In the genomic region with DNA sequence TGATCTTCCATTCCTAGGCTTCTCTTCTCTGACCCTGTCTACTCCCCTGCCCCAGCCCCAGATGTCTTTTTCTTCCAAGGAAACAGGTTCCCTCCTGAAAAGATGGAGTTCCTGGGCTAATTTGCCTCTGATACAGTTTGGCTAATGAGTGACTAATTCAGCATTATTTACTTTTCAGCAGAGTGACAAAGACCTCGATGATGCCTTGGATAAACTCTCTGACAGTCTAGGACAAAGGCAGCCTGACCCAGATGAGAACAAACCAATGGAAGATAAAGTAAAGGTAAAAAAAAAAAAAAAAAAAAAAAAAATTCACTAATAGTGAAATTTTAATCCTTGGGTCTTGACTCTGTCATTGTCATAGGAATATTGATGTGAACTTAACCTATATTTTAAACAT, we compare ENCODE assay signal across 29 cellular contexts. TPM values are rescaled to one million over a fixed set of nuclear protein-coding genes. Genes with fewer than 3 reads are reported as not detected.
DNase-seq lines count a peak whose midpoint lies in the region; ATAC-seq, FAIRE-seq and TF ChIP-seq lines count a peak whose summit lies in the region.
"Had no signal": no experiment of that assay in that cellular context is flagged by ENCODE, and none has a peak within 500 bp of the region (broad histone marks: within the 10 kb centered on the region; RNA-seq: fewer than 3 reads in every experiment).

No MANE protein-coding gene starts in this region.

- H3K36me3 Mint-ChIP-seq in CD4-positive, alpha-beta memory T cell, result peaks cover 38 to 75% of the 10 kb centered on the region in 2 donors
- peaks cover 10% of the 10 kb centered on the region for H3K36me3 Mint-ChIP-seq in endodermal cell (ENCODE audit: low read depth)
- peaks cover 45% of the 10 kb centered on the region for H3K36me3 Mint-ChIP-seq in natural killer cell

- H3K9ac ChIP-seq in endodermal cell (ENCODE audit: extremely low read depth, low read length, poor library complexity, severe bottlenecking) (no peak overlapping the region), kidney (ENCODE audit: low read length in 2 of 2) (no peak overlapping the region)

- WGBS in endodermal cell (ENCODE audit: insufficient coverage in 1 of 2, insufficient read length in 1 of 2), 2 experiments, result 67% methylated on average over 1 of the region's 1 CpG; no CpG with 5 or more reads in 1 of the 2 experiments

- DNase-seq in CD4-positive, alpha-beta memory T cell, result no peak
- DNase-seq in NCI-H69 (lab: John Stamatoyannopoulos, UW) (peak; percentile 29), endodermal cell (no peak), natural killer cell (no peak), kidney (no peak), left cardiac atrium (no peak), ecto neural progenitor cell (ENCODE audit: low spot score) (no peak)
- DNase-seq: ACHN; activated CD4-positive, alpha-beta T cell treated with anti-CD3 and anti-CD28 coated beads for 1 hour; activated effector memory CD4-positive, alpha-beta T cell treated with anti-CD3 and anti-CD28 coated beads, Interleukin-2, amount 50 U/mL, for 16 hours; BE2C; caudate nucleus; COR-L47; DMS79 treated with DMSO at 0.1 percent for 48 hours; gastrocnemius medialis; GDM1; H7; Kasumi-1; left ventricle myocardium inferior; mesendoderm; NCI-H2081; NCI-H524 treated with DMSO at 0.1 percent for 48 hours; sigmoid colon; stimulated activated CD4-positive, alpha-beta T cell treated with anti-CD3 and anti-CD28 coated beads, Interleukin-4, amount 100 ng/mL, for 24 hours; T-helper 2 cell; transverse colon had no signal

- H3K36me3 ChIP-seq in CD4-positive, alpha-beta memory T cell (ENCODE audit: insufficient read depth, low read length), result peaks cover 58% of the 10 kb centered on the region
- peaks cover 8% of the 10 kb centered on the region for H3K36me3 ChIP-seq in endodermal cell (ENCODE audit: control insufficient read depth, insufficient read depth, low read length)
- peaks cover 41 to 59% of the 10 kb centered on the region in 2 donors for H3K36me3 ChIP-seq in kidney (ENCODE audit: control insufficient read depth in 1 of 2, insufficient read depth in 2 of 2, low read length in 2 of 2)
- H3K36me3 ChIP-seq: BE2C had no signal

- CTCF ChIA-PET in CD4-positive, alpha-beta memory T cell (lab: Charles Lee; ENCODE audit: partially characterized antibody), result interaction anchor here (1.0 kb wide), 2 partner anchors 11 to 23 kb away, joined by 3 read pairs; no protein-coding TSS in a partner anchor

- intact Hi-C loops in CD4-positive, alpha-beta memory T cell (cut with micrococcal nuclease), result no loop called here
- intact Hi-C loops in natural killer cell (cut with micrococcal nuclease), result no loop called here
- intact Hi-C loops in kidney (cut with DNase I), result no loop called here
- intact Hi-C loops in left cardiac atrium (cut with DNase I), result loop anchor here in 1 of 2 donors (10.0 kb wide), 1 partner anchor 240 kb away; no protein-coding TSS in a partner anchor

- H3K27ac ChIP-seq in CD4-positive, alpha-beta memory T cell (ENCODE audit: low read depth, low read length), result no peak overlapping the region
- no peak overlapping the region for H3K27ac ChIP-seq in endodermal cell (ENCODE audit: low read depth, low read length)
- H3K27ac ChIP-seq in kidney (ENCODE audit: low read depth in 2 of 2, low read length in 2 of 2), result no peak overlapping the region
- H3K27ac ChIP-seq: gastrocnemius medialis, left ventricle myocardium inferior, sigmoid colon, transverse colon had no signal

- H3K27ac Mint-ChIP-seq in CD4-positive, alpha-beta memory T cell, result peak overlapping the region; percentile 8 to 83 (median 59)
- H3K27ac Mint-ChIP-seq in endodermal cell, result peak overlapping the region; percentile 27
- H3K27ac Mint-ChIP-seq in natural killer cell, result peak overlapping the region; percentile 48 to 60

- no peaks in the 10 kb centered on the region for H3K9me3 ChIP-seq in CD4-positive, alpha-beta memory T cell (ENCODE audit: control insufficient read depth in 1 of 2, low read length in 2 of 2)
- H3K9me3 ChIP-seq in endodermal cell (ENCODE audit: control insufficient read depth, low read length), result no peaks in the 10 kb centered on the region
- H3K9me3 ChIP-seq in kidney (ENCODE audit: control insufficient read depth in 1 of 2, low read length in 2 of 2), result no peaks in the 10 kb centered on the region
- H3K9me3 ChIP-seq: BE2C, gastrocnemius medialis, left ventricle myocardium inferior, sigmoid colon, transverse colon had no signal

- TF ChIP-seq CTCF in endodermal cell (conservative IDR thresholded peaks at IDR 0.05), result no peak
- no peak for TF ChIP-seq CTCF in natural killer cell (IDR thresholded peaks at IDR 0.05)
- TF ChIP-seq CTCF in kidney (IDR thresholded peaks at IDR 0.05; ENCODE audit: borderline replicate concordance, extremely low read depth, insufficient read depth), result no peak

- H3K4me1 Mint-ChIP-seq in CD4-positive, alpha-beta memory T cell, result peaks cover 3 to 10% (median 4%) of the 10 kb centered on the region in 4 donors
- H3K4me1 Mint-ChIP-seq in endodermal cell (peaks cover 22% of the 10 kb centered on the region), natural killer cell (peaks cover 4 to 9% of the 10 kb centered on the region in 2 donors)

- H3K4me1 ChIP-seq in CD4-positive, alpha-beta memory T cell (ENCODE audit: insufficient read depth, low read length), result no peaks in the 10 kb centered on the region
- H3K4me1 ChIP-seq in endodermal cell (ENCODE audit: control insufficient read depth, insufficient read depth, low read length), result peaks cover 5% of the 10 kb centered on the region
- no peaks in the 10 kb centered on the region for H3K4me1 ChIP-seq in kidney (ENCODE audit: control insufficient read depth in 1 of 2, insufficient read depth in 1 of 2, low read depth in 1 of 2, low read length in 2 of 2)
- H3K4me1 ChIP-seq: gastrocnemius medialis, left ventricle myocardium inferior, transverse colon had no signal

- ATAC-seq in natural killer cell (no peak), HG03175 (IDR thresholded peaks at IDR 0.05; ENCODE audit: unreplicated experiment) (no peak), left cardiac atrium (no peak)
- ATAC-seq: gastrocnemius medialis, Right ventricle myocardium inferior, SK-N-SH treated with all-trans-retinoic acid at 6 μM for 48 hours had no signal

- POLR2A ChIA-PET in CD4-positive, alpha-beta memory T cell (lab: Charles Lee; ENCODE audit: partially characterized antibody), result interaction anchor here (1.0 kb wide), 1 partner anchor 11 kb away, joined by 5 read pairs; no protein-coding TSS in a partner anchor

- H3K27me3 ChIP-seq in CD4-positive, alpha-beta memory T cell (ENCODE audit: insufficient read depth, low read length), result no peaks in the 10 kb centered on the region
- no peaks in the 10 kb centered on the region for H3K27me3 ChIP-seq in endodermal cell (ENCODE audit: control insufficient read depth, insufficient read depth, low read length, poor library complexity, severe bottlenecking)
- H3K27me3 ChIP-seq: BE2C, gastrocnemius medialis, sigmoid colon, transverse colon had no signal

- H3K27me3 Mint-ChIP-seq in CD4-positive, alpha-beta memory T cell, result no peaks in the 10 kb centered on the region
- H3K27me3 Mint-ChIP-seq in endodermal cell (ENCODE audit: insufficient read depth), result no peaks in the 10 kb centered on the region
- no peaks in the 10 kb centered on the region for H3K27me3 Mint-ChIP-seq in natural killer cell (ENCODE audit: low read depth in 2 of 2)

- H3K4me3 ChIP-seq in CD4-positive, alpha-beta memory T cell (ENCODE audit: low read length in 2 of 2), result no peak overlapping the region
- H3K4me3 ChIP-seq in endodermal cell (ENCODE audit: low read length) (no peak overlapping the region), kidney (ENCODE audit: low read length in 2 of 2) (no peak overlapping the region)
- H3K4me3 ChIP-seq: gastrocnemius medialis, left ventricle myocardium inferior, sigmoid colon, transverse colon had no signal

- H3K9me3 Mint-ChIP-seq in CD4-positive, alpha-beta memory T cell, result no peaks in the 10 kb centered on the region
- H3K9me3 Mint-ChIP-seq in endodermal cell (no peaks in the 10 kb centered on the region), natural killer cell (no peaks in the 10 kb centered on the region)

- FAIRE-seq in kidney (lab: Jason Lieb, UNC), result no peak

- no peak overlapping the region for H3K4me3 Mint-ChIP-seq in CD4-positive, alpha-beta memory T cell
- no peak overlapping the region for H3K4me3 Mint-ChIP-seq in endodermal cell
- H3K4me3 Mint-ChIP-seq in natural killer cell, result no peak overlapping the region

RNA-seq across cellular contexts. Expression of a gene that starts 42.7 kb away (rescaled TPM):
- 100 to 1,000 TPM; 158 to 176 TPM for total RNA-seq in CD4-positive, alpha-beta memory T cell
- polyA plus RNA-seq in CD4-positive, alpha-beta memory T cell, result 10 to 100 TPM; 51.3 to 58.9 TPM
- total RNA-seq in endodermal cell (10 to 100 TPM; 11.7 to 22.6 TPM), natural killer cell (100 to 1,000 TPM; 109 to 158 (median 112) TPM), kidney (71.8 TPM), left cardiac atrium (10 to 100 TPM; 38.4 to 38.8 TPM)
- polyA plus RNA-seq in endodermal cell (2013, experiment 1 of 2), result 12.4 TPM
- polyA plus RNA-seq in endodermal cell (2013, experiment 2 of 2), result 14.7 TPM
- polyA plus RNA-seq in kidney (ENCODE audit: insufficient read depth, low read depth, low replicate concordance), result 10.6 TPM
